1 cellular context compared by ENCODE assay signal in genomic region chr22:38202437-38203089, GRCh38.
TF ChIP-seq lines count a peak whose summit lies in the region.

No MANE protein-coding gene starts in this region.

TF ChIP-seq in GM12878, 131 proteins besides CTCF, POLR2A, EP300 and RAD21 (continued from another document and continues in another):
- TF ChIP-seq SMC3 (IDR thresholded peaks at IDR 0.05; ENCODE audit: borderline replicate concordance, low read length), result no peak
- TF ChIP-seq JUND (IDR thresholded peaks at IDR 0.05; ENCODE audit: low read depth, low read length), result no peak
- no peak for TF ChIP-seq KLF5 (IDR thresholded peaks at IDR 0.05; ENCODE audit: partially characterized antibody)
- TF ChIP-seq SP1 (IDR thresholded peaks at IDR 0.05; ENCODE audit: low read depth, low read length), result no peak
- no peak for TF ChIP-seq RELA (IDR thresholded peaks at IDR 0.05; ENCODE audit: borderline replicate concordance, partially characterized antibody)
- TF ChIP-seq SUZ12 (IDR thresholded peaks at IDR 0.05; ENCODE audit: unreplicated experiment), result no peak
- no peak for TF ChIP-seq TCF12 (IDR thresholded peaks at IDR 0.05; ENCODE audit: low read depth, low read length)
- no peak for TF ChIP-seq TCF3 (IDR thresholded peaks at IDR 0.05; ENCODE audit: borderline replicate concordance, insufficient read depth, low read depth, low read length)
- no peak for TF ChIP-seq TAF1 (IDR thresholded peaks at IDR 0.05; ENCODE audit: borderline replicate concordance, low read depth, low read length)
- no peak for TF ChIP-seq CREB1 (IDR thresholded peaks at IDR 0.05; ENCODE audit: low read depth)
- TF ChIP-seq TARDBP (IDR thresholded peaks at IDR 0.05; ENCODE audit: borderline replicate concordance), result no peak
- TF ChIP-seq PRDM15 (CRISPR knock-in tag; IDR thresholded peaks at IDR 0.05), result no peak
- no peak for TF ChIP-seq GABPA (IDR thresholded peaks at IDR 0.05; ENCODE audit: low read depth)
- TF ChIP-seq RBBP5 (conservative IDR thresholded peaks at IDR 0.05), result no peak
- TF ChIP-seq MTA3 (IDR thresholded peaks at IDR 0.05; ENCODE audit: borderline replicate concordance, low read length), result no peak
- peak; percentile 30 to 54; a peak in 1 of 4 replicates for TF ChIP-seq IKZF2 (IDR thresholded peaks at IDR 0.05)
- no peak for TF ChIP-seq ZNF207 (IDR thresholded peaks at IDR 0.05; ENCODE audit: borderline replicate concordance)
- TF ChIP-seq SREBF1 (IDR thresholded peaks at IDR 0.05; ENCODE audit: low read length), result no peak
- TF ChIP-seq, protein P1, sequence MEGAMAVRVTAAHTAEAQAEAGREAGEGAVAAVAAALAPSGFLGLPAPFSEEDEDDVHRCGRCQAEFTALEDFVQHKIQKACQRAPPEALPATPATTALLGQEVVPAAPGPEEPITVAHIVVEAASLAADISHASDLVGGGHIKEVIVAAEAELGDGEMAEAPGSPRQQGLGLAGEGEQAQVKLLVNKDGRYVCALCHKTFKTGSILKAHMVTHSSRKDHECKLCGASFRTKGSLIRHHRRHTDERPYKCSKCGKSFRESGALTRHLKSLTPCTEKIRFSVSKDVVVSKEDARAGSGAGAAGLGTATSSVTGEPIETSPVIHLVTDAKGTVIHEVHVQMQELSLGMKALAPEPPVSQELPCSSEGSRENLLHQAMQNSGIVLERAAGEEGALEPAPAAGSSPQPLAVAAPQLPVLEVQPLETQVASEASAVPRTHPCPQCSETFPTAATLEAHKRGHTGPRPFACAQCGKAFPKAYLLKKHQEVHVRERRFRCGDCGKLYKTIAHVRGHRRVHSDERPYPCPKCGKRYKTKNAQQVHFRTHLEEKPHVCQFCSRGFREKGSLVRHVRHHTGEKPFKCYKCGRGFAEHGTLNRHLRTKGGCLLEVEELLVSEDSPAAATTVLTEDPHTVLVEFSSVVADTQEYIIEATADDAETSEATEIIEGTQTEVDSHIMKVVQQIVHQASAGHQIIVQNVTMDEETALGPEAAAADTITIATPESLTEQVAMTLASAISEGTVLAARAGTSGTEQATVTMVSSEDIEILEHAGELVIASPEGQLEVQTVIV (IDR thresholded peaks at IDR 0.05; ENCODE audit: borderline replicate concordance, partially characterized antibody), result no peak
- no peak for TF ChIP-seq CBX3 (IDR thresholded peaks at IDR 0.05; ENCODE audit: borderline replicate concordance, low read depth)
- no peak for TF ChIP-seq STAT1 (conservative IDR thresholded peaks at IDR 0.05)
- no peak for TF ChIP-seq PKNOX1 (IDR thresholded peaks at IDR 0.05)
- TF ChIP-seq MXI1 (IDR thresholded peaks at IDR 0.05; ENCODE audit: low read depth, low read length), result peak; percentile 64; the same call in 1 of the 2 replicates
- no peak for TF ChIP-seq ZBED1 (IDR thresholded peaks at IDR 0.05; ENCODE audit: borderline replicate concordance)
- TF ChIP-seq SPI1 (IDR thresholded peaks at IDR 0.05; ENCODE audit: borderline replicate concordance, insufficient read depth, low read depth, low read length), result no peak
- no peak for TF ChIP-seq ZNF217 (IDR thresholded peaks at IDR 0.05)
- TF ChIP-seq, protein P2, sequence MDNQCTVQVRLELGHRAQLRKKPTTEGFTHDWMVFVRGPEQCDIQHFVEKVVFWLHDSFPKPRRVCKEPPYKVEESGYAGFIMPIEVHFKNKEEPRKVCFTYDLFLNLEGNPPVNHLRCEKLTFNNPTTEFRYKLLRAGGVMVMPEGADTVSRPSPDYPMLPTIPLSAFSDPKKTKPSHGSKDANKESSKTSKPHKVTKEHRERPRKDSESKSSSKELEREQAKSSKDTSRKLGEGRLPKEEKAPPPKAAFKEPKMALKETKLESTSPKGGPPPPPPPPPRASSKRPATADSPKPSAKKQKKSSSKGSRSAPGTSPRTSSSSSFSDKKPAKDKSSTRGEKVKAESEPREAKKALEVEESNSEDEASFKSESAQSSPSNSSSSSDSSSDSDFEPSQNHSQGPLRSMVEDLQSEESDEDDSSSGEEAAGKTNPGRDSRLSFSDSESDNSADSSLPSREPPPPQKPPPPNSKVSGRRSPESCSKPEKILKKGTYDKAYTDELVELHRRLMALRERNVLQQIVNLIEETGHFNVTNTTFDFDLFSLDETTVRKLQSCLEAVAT (IDR thresholded peaks at IDR 0.05), result peak; percentile 53; the same call in 1 of the 2 replicates
- no peak for TF ChIP-seq NR2C2 (IDR thresholded peaks at IDR 0.05; ENCODE audit: borderline replicate concordance, control insufficient read depth, insufficient read length, low read depth)
- no peak for TF ChIP-seq IRF3 (IDR thresholded peaks at IDR 0.05)
- TF ChIP-seq MEF2A (IDR thresholded peaks at IDR 0.05; ENCODE audit: insufficient read depth, low read depth, low read length), result no peak
- TF ChIP-seq JUNB (IDR thresholded peaks at IDR 0.05), result no peak
- TF ChIP-seq HDAC6 (IDR thresholded peaks at IDR 0.05; ENCODE audit: unreplicated experiment), result no peak
- TF ChIP-seq BCL11A (IDR thresholded peaks at IDR 0.05; ENCODE audit: low read depth, low read length), result 0 out of 2 replicates have a peak, but pooled peaks have one; percentile 9
- TF ChIP-seq, protein P3, sequence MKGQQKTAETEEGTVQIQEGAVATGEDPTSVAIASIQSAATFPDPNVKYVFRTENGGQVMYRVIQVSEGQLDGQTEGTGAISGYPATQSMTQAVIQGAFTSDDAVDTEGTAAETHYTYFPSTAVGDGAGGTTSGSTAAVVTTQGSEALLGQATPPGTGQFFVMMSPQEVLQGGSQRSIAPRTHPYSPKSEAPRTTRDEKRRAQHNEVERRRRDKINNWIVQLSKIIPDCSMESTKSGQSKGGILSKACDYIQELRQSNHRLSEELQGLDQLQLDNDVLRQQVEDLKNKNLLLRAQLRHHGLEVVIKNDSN (IDR thresholded peaks at IDR 0.05; ENCODE audit: borderline replicate concordance, extremely low read length, insufficient read depth, low read depth, low read length), result peak; percentile 79
- TF ChIP-seq MTA2 (IDR thresholded peaks at IDR 0.05; ENCODE audit: low read depth), result peak; percentile 10; the same call in 1 of the 2 replicates
- no peak for TF ChIP-seq PAX8 (IDR thresholded peaks at IDR 0.05)
- no peak for TF ChIP-seq SKIL (IDR thresholded peaks at IDR 0.05; ENCODE audit: low read depth, poor library complexity, severe bottlenecking)
- TF ChIP-seq, protein P4, sequence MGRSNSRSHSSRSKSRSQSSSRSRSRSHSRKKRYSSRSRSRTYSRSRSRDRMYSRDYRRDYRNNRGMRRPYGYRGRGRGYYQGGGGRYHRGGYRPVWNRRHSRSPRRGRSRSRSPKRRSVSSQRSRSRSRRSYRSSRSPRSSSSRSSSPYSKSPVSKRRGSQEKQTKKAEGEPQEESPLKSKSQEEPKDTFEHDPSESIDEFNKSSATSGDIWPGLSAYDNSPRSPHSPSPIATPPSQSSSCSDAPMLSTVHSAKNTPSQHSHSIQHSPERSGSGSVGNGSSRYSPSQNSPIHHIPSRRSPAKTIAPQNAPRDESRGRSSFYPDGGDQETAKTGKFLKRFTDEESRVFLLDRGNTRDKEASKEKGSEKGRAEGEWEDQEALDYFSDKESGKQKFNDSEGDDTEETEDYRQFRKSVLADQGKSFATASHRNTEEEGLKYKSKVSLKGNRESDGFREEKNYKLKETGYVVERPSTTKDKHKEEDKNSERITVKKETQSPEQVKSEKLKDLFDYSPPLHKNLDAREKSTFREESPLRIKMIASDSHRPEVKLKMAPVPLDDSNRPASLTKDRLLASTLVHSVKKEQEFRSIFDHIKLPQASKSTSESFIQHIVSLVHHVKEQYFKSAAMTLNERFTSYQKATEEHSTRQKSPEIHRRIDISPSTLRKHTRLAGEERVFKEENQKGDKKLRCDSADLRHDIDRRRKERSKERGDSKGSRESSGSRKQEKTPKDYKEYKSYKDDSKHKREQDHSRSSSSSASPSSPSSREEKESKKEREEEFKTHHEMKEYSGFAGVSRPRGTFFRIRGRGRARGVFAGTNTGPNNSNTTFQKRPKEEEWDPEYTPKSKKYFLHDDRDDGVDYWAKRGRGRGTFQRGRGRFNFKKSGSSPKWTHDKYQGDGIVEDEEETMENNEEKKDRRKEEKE (IDR thresholded peaks at IDR 0.05), result no peak
- no peak for TF ChIP-seq ASH2L (IDR thresholded peaks at IDR 0.05; ENCODE audit: borderline replicate concordance, low read depth)
- TF ChIP-seq IRF4 (IDR thresholded peaks at IDR 0.05; ENCODE audit: low read depth, low read length), result no peak
- TF ChIP-seq ZNF274 (IDR thresholded peaks at IDR 0.05; ENCODE audit: insufficient read depth, insufficient read length), result no peak
- TF ChIP-seq SREBF2 (IDR thresholded peaks at IDR 0.05; ENCODE audit: low read length), result no peak
- TF ChIP-seq CBX5 (IDR thresholded peaks at IDR 0.05; ENCODE audit: low read depth), result no peak
- no peak for TF ChIP-seq SRF (IDR thresholded peaks at IDR 0.05; ENCODE audit: low read depth in 2 of 2, low read length in 2 of 2)
- TF ChIP-seq RELB (IDR thresholded peaks at IDR 0.05; ENCODE audit: low read depth), result peak; percentile 41; the same call in 1 of the 2 replicates
- no peak for TF ChIP-seq HDGF (IDR thresholded peaks at IDR 0.05)
- TF ChIP-seq MEF2B (IDR thresholded peaks at IDR 0.05; ENCODE audit: partially characterized antibody, poor library complexity, severe bottlenecking), result no peak
- peak; percentile 60; the same call in 1 of the 2 replicates for TF ChIP-seq RB1 (IDR thresholded peaks at IDR 0.05; ENCODE audit: borderline replicate concordance)
- TF ChIP-seq NRF1 (conservative IDR thresholded peaks at IDR 0.05; ENCODE audit: low read depth, low read length), result no peak
- no peak for TF ChIP-seq CHD4 (IDR thresholded peaks at IDR 0.05)
- TF ChIP-seq CBFB (IDR thresholded peaks at IDR 0.05; ENCODE audit: low read depth), result no peak
- TF ChIP-seq NFIC (IDR thresholded peaks at IDR 0.05; ENCODE audit: low read depth, low read length), result no peak
- TF ChIP-seq PML (IDR thresholded peaks at IDR 0.05; ENCODE audit: low read length), result no peak
